27 cellular contexts compared by ENCODE assay signal in genomic region chr11:78753297-78753696, GRCh38.
A peak's percentile ranks its signal among the peaks of the same experiment; 100 is the strongest.
DNase-seq lines count a peak whose midpoint lies in the region; ATAC-seq and TF ChIP-seq lines count a peak whose summit lies in the region.
"Had no signal": no experiment of that assay in that cellular context is flagged by ENCODE, and none has a peak within 500 bp of the region (broad histone marks: within the 10 kb centered on the region; RNA-seq: fewer than 3 reads in every experiment).

No MANE protein-coding gene starts in this region.

- no peak overlapping the region for H3K9ac ChIP-seq in PC-3 (ENCODE audit: low read length)
- H3K9ac ChIP-seq: BLaER1 treated with 17β-estradiol and CSF1 and Interleukin-3, amounts not matched to agents 10 nM and 100 nM had no signal

- H3K79me2 ChIP-seq in PC-3 (ENCODE audit: low read length): no peaks in the 10 kb centered on the region

- H3K27ac ChIP-seq in PC-3 (ENCODE audit: low read length): no peak overlapping the region
- H3K27ac ChIP-seq: BLaER1 treated with 17β-estradiol and CSF1 and Interleukin-3, amounts not matched to agents 10 nM and 100 nM; HL-60; RWPE1; SK-N-MC had no signal

- POLR2A ChIA-PET in PC-3 (lab: Charles Lee; ENCODE audit: unreplicated experiment): no interaction called here

- H3K9me3 Mint-ChIP-seq in activated T-helper 17 cell treated with anti-CD3 and anti-CD28 coated beads, Interleukin-2, amount 50 U/mL, for 72 hours: no peaks in the 10 kb centered on the region
- H3K9me3 Mint-ChIP-seq: CD4-positive, alpha-beta T cell had no signal

- DNase-seq in NCI-H510A treated with DMSO at 0.1 percent for 48 hours (lab: John Stamatoyannopoulos, UW) (peak; percentile 71), NCI-H510A (lab: John Stamatoyannopoulos, UW) (no peak), NCI-H146 treated with DMSO at 0.1 percent for 48 hours (lab: John Stamatoyannopoulos, UW; ENCODE audit: unreplicated experiment) (peak; percentile 19), PC-3 (no peak), cardiac septum (ENCODE audit: low spot score) (no peak)
- DNase-seq: AML-193; CD4-positive, alpha-beta T cell; COR-L47; DMS79; EL; GDM1; HCEC 1CT; Karpas-422; NCI-H1105; NCI-H1436 treated with DMSO at 0.1 percent for 48 hours; NCI-H2081; NCI-H2227 treated with DMSO at 0.1 percent for 48 hours; NCI-H82; SIG-M5 had no signal

- H3K4me1 ChIP-seq in PC-3 (ENCODE audit: insufficient read depth, low read length): peaks cover 15% of the 10 kb centered on the region

- no peak overlapping the region for H3K4me2 ChIP-seq in PC-3 (ENCODE audit: low read length)
- H3K4me2 ChIP-seq: BLaER1 treated with 17β-estradiol and CSF1 and Interleukin-3, amounts not matched to agents 10 nM and 100 nM had no signal

- no peaks in the 10 kb centered on the region for H3K36me3 Mint-ChIP-seq in activated T-helper 17 cell treated with anti-CD3 and anti-CD28 coated beads, Interleukin-2, amount 50 U/mL, for 72 hours (ENCODE audit: low read depth)

- no peak overlapping the region for H3K4me3 ChIP-seq in PC-3 (ENCODE audit: low read length)
- H3K4me3 ChIP-seq: BLaER1 treated with 17β-estradiol and CSF1 and Interleukin-3, amounts not matched to agents 10 nM and 100 nM; GM12878; SK-N-MC had no signal

- no peak overlapping the region for H3K27ac Mint-ChIP-seq in activated T-helper 17 cell treated with anti-CD3 and anti-CD28 coated beads, Interleukin-2, amount 50 U/mL, for 72 hours
- H3K27ac Mint-ChIP-seq: CD4-positive, alpha-beta T cell had no signal

- H3K4me3 Mint-ChIP-seq in activated T-helper 17 cell treated with anti-CD3 and anti-CD28 coated beads, Interleukin-2, amount 50 U/mL, for 72 hours: no peak overlapping the region
- H3K4me3 Mint-ChIP-seq: CD4-positive, alpha-beta T cell had no signal

- no peaks in the 10 kb centered on the region for H4K20me1 ChIP-seq in PC-3 (ENCODE audit: low read length)
- H4K20me1 ChIP-seq: BLaER1 treated with 17β-estradiol and CSF1 and Interleukin-3, amounts not matched to agents 10 nM and 100 nM had no signal

- H3K27me3 Mint-ChIP-seq in activated T-helper 17 cell treated with anti-CD3 and anti-CD28 coated beads, Interleukin-2, amount 50 U/mL, for 72 hours: peaks cover 16% of the 10 kb centered on the region

- no peak for TF ChIP-seq CTCF in PC-3 (conservative IDR thresholded peaks at IDR 0.05; ENCODE audit: low read depth, low read length)

- H3K27me3 ChIP-seq in PC-3 (ENCODE audit: low read length): no peaks in the 10 kb centered on the region
- H3K27me3 ChIP-seq: BLaER1 treated with 17β-estradiol and CSF1 and Interleukin-3, amounts not matched to agents 10 nM and 100 nM had no signal

- H3K9me3 ChIP-seq in PC-3 (ENCODE audit: low read length): no peaks in the 10 kb centered on the region
- H3K9me3 ChIP-seq: BLaER1 treated with 17β-estradiol and CSF1 and Interleukin-3, amounts not matched to agents 10 nM and 100 nM had no signal

- ATAC-seq in PC-3 (peak; percentile 14; the same call in 1 of the 2 replicates), HG02938 (IDR thresholded peaks at IDR 0.05; ENCODE audit: unreplicated experiment) (no peak)
- ATAC-seq in activated T-helper 17 cell treated with anti-CD3 and anti-CD28 coated beads, Interleukin-2, amount 50 U/mL, for 72 hours (replicated peaks): no peak
- ATAC-seq: GM12878, Panc1 had no signal

- CTCF ChIA-PET in PC-3 (lab: Charles Lee): interaction anchor here (1.6 kb wide), 1 partner anchor 38 kb away, joined by 7 read pairs; no protein-coding TSS in a partner anchor

- H2AFZ ChIP-seq in PC-3 (ENCODE audit: low read length): no peak overlapping the region

- no peaks in the 10 kb centered on the region for H3K36me3 ChIP-seq in PC-3 (ENCODE audit: low read depth, low read length)

- H3K9me2 ChIP-seq in PC-3 (replicated peaks; ENCODE audit: low read length): no peaks in the 10 kb centered on the region

- no peaks in the 10 kb centered on the region for H3K4me1 Mint-ChIP-seq in activated T-helper 17 cell treated with anti-CD3 and anti-CD28 coated beads, Interleukin-2, amount 50 U/mL, for 72 hours

- BruUV-seq in PC-3 (replicated peaks; lab: Mats Ljungman, UMichigan): no TSS peak

- intact Hi-C loops in PC-3 (cut with micrococcal nuclease): no loop called here
- intact Hi-C loops in cardiac septum (cut with DNase I): no loop called here

- H3F3A ChIP-seq in PC-3 (ENCODE audit: low read length, unreplicated experiment): no peaks in the 10 kb centered on the region

Comparison
In these comparisons a context has a peak if more than half of its experiments do, and no peak if none do; other contexts are left out.
1. DNase-seq: peak in NCI-H510A treated with DMSO at 0.1 percent for 48 hours (single experiment) and NCI-H146 treated with DMSO at 0.1 percent for 48 hours (single experiment); none in NCI-H510A (single experiment), PC-3 (single experiment) and cardiac septum (single experiment).